ENCODE assay signal across 1 cellular context in genomic region chr21:29657228-29657989, GRCh38.
TF ChIP-seq lines count a peak whose summit lies in the region.

No MANE protein-coding gene starts in this region.

TF ChIP-seq in K562, 482 proteins besides CTCF, POLR2A, EP300 and RAD21 (continued from another document and continues in another):
- TF ChIP-seq ZNF398 (CRISPR knock-in tag; IDR thresholded peaks at IDR 0.05): no peak
- no peak for TF ChIP-seq SPI1 (IDR thresholded peaks at IDR 0.05; ENCODE audit: borderline replicate concordance, low read depth, low read length)
- TF ChIP-seq PHF21A (IDR thresholded peaks at IDR 0.05; ENCODE audit: borderline replicate concordance, low read depth): no peak
- no peak for TF ChIP-seq ZNF445 (CRISPR knock-in tag; IDR thresholded peaks at IDR 0.05; ENCODE audit: low read depth)
- no peak for TF ChIP-seq ZNF133 (CRISPR knock-in tag; IDR thresholded peaks at IDR 0.05)
- no peak for TF ChIP-seq ETV5 (CRISPR knock-in tag; IDR thresholded peaks at IDR 0.05; ENCODE audit: low read depth)
- peak in 1 of 2 experiments; percentile 74; a peak in 1 of 4 replicates for TF ChIP-seq RCOR1 (IDR thresholded peaks at IDR 0.05; ENCODE audit: borderline replicate concordance in 1 of 2, low read depth in 2 of 2, low read length in 2 of 2)
- TF ChIP-seq ZNF24 (IDR thresholded peaks at IDR 0.05): 0 out of 2 replicates have a peak, but pooled peaks have one; percentile 18
- TF ChIP-seq ZNF778 (CRISPR knock-in tag; IDR thresholded peaks at IDR 0.05): no peak
- no peak for TF ChIP-seq SMAD3 (CRISPR knock-in tag; conservative IDR thresholded peaks at IDR 0.05)
- no peak for TF ChIP-seq KDM5B (IDR thresholded peaks at IDR 0.05; ENCODE audit: insufficient replicate concordance, low read depth, low read length)
- TF ChIP-seq SIN3A (IDR thresholded peaks at IDR 0.05; ENCODE audit: borderline replicate concordance in 2 of 2, control insufficient read depth in 1 of 2, low read depth in 2 of 2, low read length in 2 of 2): no peak
- no peak for TF ChIP-seq ZNF282 (CRISPR knock-in tag; IDR thresholded peaks at IDR 0.05)
- TF ChIP-seq ZC3H8 (IDR thresholded peaks at IDR 0.05): no peak
- TF ChIP-seq ID3 (CRISPR knock-in tag; IDR thresholded peaks at IDR 0.05): no peak
- TF ChIP-seq ID3 (tag; IDR thresholded peaks at IDR 0.05): peak; percentile 46; the same call in 1 of the 2 replicates
- no peak for TF ChIP-seq NFE2L1 (tag; IDR thresholded peaks at IDR 0.05; ENCODE audit: borderline replicate concordance, low read depth)
- no peak for TF ChIP-seq ZNF354B (CRISPR knock-in tag; IDR thresholded peaks at IDR 0.05)
- no peak for TF ChIP-seq ZNF707 (CRISPR knock-in tag; conservative IDR thresholded peaks at IDR 0.05)
- no peak for TF ChIP-seq POLR2AphosphoS2 (IDR thresholded peaks at IDR 0.05; ENCODE audit: low read length)
- no peak for TF ChIP-seq ARNT (IDR thresholded peaks at IDR 0.05)
- TF ChIP-seq SMC3 (conservative IDR thresholded peaks at IDR 0.05; ENCODE audit: insufficient read depth, low read depth, low read length): no peak
- no peak for TF ChIP-seq ZC3H4 (CRISPR knock-in tag; IDR thresholded peaks at IDR 0.05; ENCODE audit: borderline replicate concordance)
- TF ChIP-seq CEBPZ (IDR thresholded peaks at IDR 0.05; ENCODE audit: borderline replicate concordance, low read depth, low read length): no peak
- TF ChIP-seq PURB (CRISPR knock-in tag; IDR thresholded peaks at IDR 0.05; ENCODE audit: low read depth): no peak
- TF ChIP-seq THRA (IDR thresholded peaks at IDR 0.05): no peak
- no peak for TF ChIP-seq ZNF212 (CRISPR knock-in tag; IDR thresholded peaks at IDR 0.05)
- TF ChIP-seq ZFP36 (IDR thresholded peaks at IDR 0.05; ENCODE audit: low read depth, low read length, partially characterized antibody): no peak
- TF ChIP-seq RNF219 (CRISPR knock-in tag; IDR thresholded peaks at IDR 0.05): no peak
- no peak for TF ChIP-seq TEAD2 (tag; IDR thresholded peaks at IDR 0.05)
- TF ChIP-seq MIER1 (IDR thresholded peaks at IDR 0.05; ENCODE audit: low read depth): no peak
- TF ChIP-seq XRCC3 (IDR thresholded peaks at IDR 0.05): no peak
- TF ChIP-seq ZNF592 (IDR thresholded peaks at IDR 0.05): peak; percentile 81
- TF ChIP-seq TCF7L2 (IDR thresholded peaks at IDR 0.05; ENCODE audit: low read depth, low read length): 0 out of 2 replicates have a peak, but pooled peaks have one; percentile 15
- no peak for TF ChIP-seq ARHGAP35 (IDR thresholded peaks at IDR 0.05; ENCODE audit: partially characterized antibody)
- TF ChIP-seq NFE2 (IDR thresholded peaks at IDR 0.05; ENCODE audit: low read depth): 0 out of 2 replicates have a peak, but pooled peaks have one; percentile 23
- TF ChIP-seq SMARCB1 (IDR thresholded peaks at IDR 0.05; ENCODE audit: insufficient read length, low read depth): no peak
- TF ChIP-seq ZNF644 (tag; IDR thresholded peaks at IDR 0.05; ENCODE audit: low read depth): no peak
- no peak for TF ChIP-seq TFAP4 (CRISPR knock-in tag; IDR thresholded peaks at IDR 0.05; ENCODE audit: borderline replicate concordance)
- TF ChIP-seq HNRNPH1 (optimal IDR thresholded peaks at IDR 0.05; ENCODE audit: low read depth, low read length): no peak
- peak; percentile 68; the same call in 1 of the 2 replicates for TF ChIP-seq POLR2H (tag; IDR thresholded peaks at IDR 0.05; ENCODE audit: low read depth)
- no peak for TF ChIP-seq EHMT2 (IDR thresholded peaks at IDR 0.05)
- TF ChIP-seq ZNF274 (IDR thresholded peaks at IDR 0.05; ENCODE audit: borderline replicate concordance, low read depth, low read length): no peak
- TF ChIP-seq GATAD2B (IDR thresholded peaks at IDR 0.05; ENCODE audit: borderline replicate concordance): 0 out of 2 replicates have a peak, but pooled peaks have one; percentile 42
- TF ChIP-seq IRF2 (CRISPR knock-in tag; IDR thresholded peaks at IDR 0.05): no peak
- TF ChIP-seq NELFE (IDR thresholded peaks at IDR 0.05; ENCODE audit: insufficient read depth, insufficient read length): no peak
- no peak for TF ChIP-seq POLR3G (IDR thresholded peaks at IDR 0.05; ENCODE audit: extremely low read depth, insufficient read length, insufficient replicate concordance)
- no peak for TF ChIP-seq ZNF436 (CRISPR knock-in tag; IDR thresholded peaks at IDR 0.05)
- TF ChIP-seq TBP (optimal IDR thresholded peaks at IDR 0.05; ENCODE audit: low read depth, low read length): peak; percentile 25
- TF ChIP-seq ASH1L (IDR thresholded peaks at IDR 0.05; ENCODE audit: borderline replicate concordance, low read depth, partially characterized antibody): no peak
- TF ChIP-seq E2F3 (CRISPR knock-in tag; IDR thresholded peaks at IDR 0.05): no peak
- no peak for TF ChIP-seq IRF9 (tag; IDR thresholded peaks at IDR 0.05)
- TF ChIP-seq HEY1 (CRISPR knock-in tag; IDR thresholded peaks at IDR 0.05; ENCODE audit: borderline replicate concordance): 0 out of 2 replicates have a peak, but pooled peaks have one; percentile 66
- TF ChIP-seq CSDE1 (IDR thresholded peaks at IDR 0.05): 0 out of 4 replicates have a peak, but pooled peaks of 1 of the 2 experiments have one; percentile 27
